In the genomic region with DNA sequence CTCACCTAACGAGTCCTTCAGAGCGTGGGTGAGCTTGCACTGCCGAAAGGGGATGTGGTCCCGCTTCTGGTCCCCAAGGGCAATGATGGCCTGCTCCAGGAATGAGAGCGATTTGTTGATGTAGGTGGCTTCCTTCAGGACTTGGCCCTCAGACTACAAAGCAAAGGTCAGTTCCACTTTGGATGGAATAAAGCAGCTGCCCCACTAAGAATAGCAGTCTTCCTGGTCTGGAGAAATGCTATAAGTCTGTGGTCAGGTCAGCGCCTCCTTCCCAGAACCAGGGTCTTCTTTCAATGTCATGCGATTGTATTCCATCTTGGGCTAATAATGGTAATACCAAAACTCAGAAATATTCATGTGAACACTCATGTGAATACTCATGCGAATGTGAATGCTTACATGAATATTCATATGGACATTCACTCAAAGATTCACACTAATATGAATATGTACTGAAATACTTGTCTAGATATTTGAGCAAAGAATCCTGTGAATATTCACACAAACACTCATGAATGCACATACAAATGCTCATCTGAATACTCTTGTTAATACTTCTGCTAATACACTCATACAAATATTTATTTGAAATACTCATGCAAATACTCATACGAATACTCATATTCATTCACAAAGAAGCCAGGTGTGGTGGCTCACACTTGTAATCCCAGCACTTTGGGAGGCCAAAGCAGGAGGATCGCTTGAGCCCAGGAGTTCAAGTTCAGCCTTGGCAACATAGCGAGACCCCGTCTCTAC, we compare ENCODE assay signal across 2 cellular contexts.
A peak's percentile ranks its signal among the peaks of the same experiment; 100 is the strongest.
TF ChIP-seq lines count a peak whose summit lies in the region.

No MANE protein-coding gene starts in this region.

TF ChIP-seq in IMR-90, 13 proteins besides CTCF, POLR2A, EP300 and RAD21:
- TF ChIP-seq NFE2L2 (IDR thresholded peaks at IDR 0.05; ENCODE audit: low read depth, low read length) (no peak), CHD1 (IDR thresholded peaks at IDR 0.05; ENCODE audit: low read depth, low read length) (no peak)

TF ChIP-seq in GM12878, 131 proteins besides CTCF, POLR2A, EP300 and RAD21:
- peak; percentile 53; the same call in 1 of the 2 replicates for TF ChIP-seq SPI1 (IDR thresholded peaks at IDR 0.05; ENCODE audit: borderline replicate concordance, insufficient read depth, low read depth, low read length)
- no peak for TF ChIP-seq ZNF217 (IDR thresholded peaks at IDR 0.05)
- 0 out of 2 replicates have a peak, but pooled peaks have one; percentile 10 for TF ChIP-seq NFIC (IDR thresholded peaks at IDR 0.05; ENCODE audit: low read depth, low read length)
- no peak for TF ChIP-seq ZNF274 (IDR thresholded peaks at IDR 0.05; ENCODE audit: insufficient read depth, insufficient read length)
